ENCODE assay signal across 1 cellular context in genomic region chr19:18058208-18059009, GRCh38.
A peak's percentile ranks its signal among the peaks of the same experiment; 100 is the strongest.
TF ChIP-seq lines count a peak whose summit lies in the region.

No MANE protein-coding gene starts in this region.

TF ChIP-seq in HepG2, 621 proteins besides CTCF, POLR2A, EP300 and RAD21 (continued from another document):
- TF ChIP-seq ARID5B (CRISPR knock-in tag; IDR thresholded peaks at IDR 0.05) (0 out of 2 replicates have a peak, but pooled peaks have one; percentile 28), SP4 (CRISPR knock-in tag; IDR thresholded peaks at IDR 0.05) (peak; percentile 70), ZSCAN25 (CRISPR knock-in tag; IDR thresholded peaks at IDR 0.05) (no peak), HNF1B (CRISPR knock-in tag; IDR thresholded peaks at IDR 0.05) (peak; percentile 45; the same call in 1 of the 2 replicates), GABPA (IDR thresholded peaks at IDR 0.05; ENCODE audit: low read depth, low read length) (no peak), GABPA (CRISPR knock-in tag; IDR thresholded peaks at IDR 0.05; ENCODE audit: low read depth) (0 out of 2 replicates have a peak, but pooled peaks have one; percentile 31), ELF3 (CRISPR knock-in tag; IDR thresholded peaks at IDR 0.05) (peak; percentile 59), ZNF644 (CRISPR knock-in tag; IDR thresholded peaks at IDR 0.05; ENCODE audit: low read depth) (no peak), DNMT3B (CRISPR knock-in tag; conservative IDR thresholded peaks at IDR 0.05) (no peak), SAP130 (CRISPR knock-in tag; IDR thresholded peaks at IDR 0.05; ENCODE audit: low read depth) (peak; percentile 60), FOXO1 (CRISPR knock-in tag; IDR thresholded peaks at IDR 0.05) (peak; percentile 49; the same call in 1 of the 2 replicates), ELF4 (CRISPR knock-in tag; IDR thresholded peaks at IDR 0.05; ENCODE audit: borderline replicate concordance) (no peak), FOXA3 (CRISPR knock-in tag; IDR thresholded peaks at IDR 0.05) (no peak), ZNF33B (CRISPR knock-in tag; IDR thresholded peaks at IDR 0.05) (0 out of 2 replicates have a peak, but pooled peaks have one; percentile 46), ZNF609 (CRISPR knock-in tag; IDR thresholded peaks at IDR 0.05; ENCODE audit: borderline replicate concordance) (0 out of 2 replicates have a peak, but pooled peaks have one; percentile 27), PITX1 (CRISPR knock-in tag; IDR thresholded peaks at IDR 0.05) (no peak), ZNF12 (CRISPR knock-in tag; IDR thresholded peaks at IDR 0.05) (0 out of 2 replicates have a peak, but pooled peaks have one; percentile 21), ETV5 (CRISPR knock-in tag; IDR thresholded peaks at IDR 0.05; ENCODE audit: borderline replicate concordance) (peak; percentile 67; the same call in 1 of the 2 replicates), SPEN (CRISPR knock-in tag; IDR thresholded peaks at IDR 0.05; ENCODE audit: low read depth) (peak; percentile 56), GABPB1 (CRISPR knock-in tag; IDR thresholded peaks at IDR 0.05) (peak; percentile 66), NFIB (CRISPR knock-in tag; IDR thresholded peaks at IDR 0.05; ENCODE audit: borderline replicate concordance) (no peak), PCBP1 (IDR thresholded peaks at IDR 0.05; ENCODE audit: borderline replicate concordance, low read depth, low read length) (peak; percentile 79; the same call in 1 of the 2 replicates), TAF15 (IDR thresholded peaks at IDR 0.05; ENCODE audit: low read depth, low read length, poor library complexity, severe bottlenecking) (peak; percentile 88), TRAFD1 (CRISPR knock-in tag; IDR thresholded peaks at IDR 0.05; ENCODE audit: borderline replicate concordance) (0 out of 2 replicates have a peak, but pooled peaks have one; percentile 37), RFX5 (IDR thresholded peaks at IDR 0.05; ENCODE audit: low read depth, low read length) (no peak), SMC3 (IDR thresholded peaks at IDR 0.05; ENCODE audit: low read length) (peak; percentile 78; the same call in 1 of the 2 replicates), SP5 (CRISPR knock-in tag; IDR thresholded peaks at IDR 0.05; ENCODE audit: borderline replicate concordance, low read depth) (peak; percentile 62; the same call in 1 of the 2 replicates)
- TF ChIP-seq, protein P1, sequence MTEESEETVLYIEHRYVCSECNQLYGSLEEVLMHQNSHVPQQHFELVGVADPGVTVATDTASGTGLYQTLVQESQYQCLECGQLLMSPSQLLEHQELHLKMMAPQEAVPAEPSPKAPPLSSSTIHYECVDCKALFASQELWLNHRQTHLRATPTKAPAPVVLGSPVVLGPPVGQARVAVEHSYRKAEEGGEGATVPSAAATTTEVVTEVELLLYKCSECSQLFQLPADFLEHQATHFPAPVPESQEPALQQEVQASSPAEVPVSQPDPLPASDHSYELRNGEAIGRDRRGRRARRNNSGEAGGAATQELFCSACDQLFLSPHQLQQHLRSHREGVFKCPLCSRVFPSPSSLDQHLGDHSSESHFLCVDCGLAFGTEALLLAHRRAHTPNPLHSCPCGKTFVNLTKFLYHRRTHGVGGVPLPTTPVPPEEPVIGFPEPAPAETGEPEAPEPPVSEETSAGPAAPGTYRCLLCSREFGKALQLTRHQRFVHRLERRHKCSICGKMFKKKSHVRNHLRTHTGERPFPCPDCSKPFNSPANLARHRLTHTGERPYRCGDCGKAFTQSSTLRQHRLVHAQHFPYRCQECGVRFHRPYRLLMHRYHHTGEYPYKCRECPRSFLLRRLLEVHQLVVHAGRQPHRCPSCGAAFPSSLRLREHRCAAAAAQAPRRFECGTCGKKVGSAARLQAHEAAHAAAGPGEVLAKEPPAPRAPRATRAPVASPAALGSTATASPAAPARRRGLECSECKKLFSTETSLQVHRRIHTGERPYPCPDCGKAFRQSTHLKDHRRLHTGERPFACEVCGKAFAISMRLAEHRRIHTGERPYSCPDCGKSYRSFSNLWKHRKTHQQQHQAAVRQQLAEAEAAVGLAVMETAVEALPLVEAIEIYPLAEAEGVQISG (CRISPR knock-in tag; IDR thresholded peaks at IDR 0.05) = 0 out of 2 replicates have a peak, but pooled peaks have one; percentile 10
